ENCODE assay signal across 9 cellular contexts in genomic region chr12:6632026-6632978, GRCh38. TPM values are rescaled to one million over a fixed set of nuclear protein-coding genes. Genes with fewer than 3 reads are reported as not detected.
DNase-seq lines count a peak whose midpoint lies in the region; ATAC-seq lines count a peak whose summit lies in the region.
"Had no signal": no experiment of that assay in that cellular context is flagged by ENCODE, and none has a peak within 500 bp of the region (broad histone marks: within the 10 kb centered on the region; RNA-seq: fewer than 3 reads in every experiment).

No MANE protein-coding gene starts in this region.

- peaks cover 62% of the 10 kb centered on the region for H3K4me1 Mint-ChIP-seq in activated naive CD4-positive, alpha-beta T cell treated with anti-CD3 and anti-CD28 coated beads for 36 hours (ENCODE audit: low read depth)
- peaks cover 53% of the 10 kb centered on the region for H3K4me1 Mint-ChIP-seq in memory B cell

- intact Hi-C loops in activated naive CD4-positive, alpha-beta T cell treated with anti-CD3 and anti-CD28 coated beads for 36 hours (cut with micrococcal nuclease), result no loop called here

- H3K4me3 Mint-ChIP-seq in activated naive CD4-positive, alpha-beta T cell treated with anti-CD3 and anti-CD28 coated beads for 36 hours, result peak overlapping the region; percentile 74
- peak overlapping the region; percentile 92 for H3K4me3 Mint-ChIP-seq in memory B cell

- peak; percentile 48 for DNase-seq in NCI-H82 (lab: John Stamatoyannopoulos, UW)
- DNase-seq in NCI-H82 treated with DMSO at 0.1 percent for 48 hours (lab: John Stamatoyannopoulos, UW; ENCODE audit: unreplicated experiment), result no peak
- peak; percentile 23 to 50 for DNase-seq in NOMO-1 (lab: John Stamatoyannopoulos, UW; ENCODE audit: unreplicated experiment in 2 of 2)
- peak; percentile 77 for DNase-seq in activated naive CD4-positive, alpha-beta T cell treated with anti-CD3 and anti-CD28 coated beads for 36 hours
- DNase-seq in memory B cell (ENCODE audit: low spot score in 2 of 2), result peak in 1 of 2 donors; percentile 57
- DNase-seq in NCI-H1930 (lab: John Stamatoyannopoulos, UW), result no peak

- CTCF ChIA-PET in activated naive CD4-positive, alpha-beta T cell treated with anti-CD3 and anti-CD28 coated beads for 36 hours (lab: Charles Lee), result interaction anchor here (0.6 to 4.8 kb wide), 10 partner anchors 10 to 294 kb away, joined by 3 to 28 read pairs (median 4); no protein-coding TSS in a partner anchor

- ATAC-seq in HG02610 (IDR thresholded peaks at IDR 0.05; ENCODE audit: unreplicated experiment) (peak; percentile 66), memory B cell (ENCODE audit: low read depth) (peak; percentile 70), GM18519 (IDR thresholded peaks at IDR 0.05; ENCODE audit: low FRiP score, unreplicated experiment) (no peak)

- no peaks in the 10 kb centered on the region for H3K9me3 Mint-ChIP-seq in activated naive CD4-positive, alpha-beta T cell treated with anti-CD3 and anti-CD28 coated beads for 36 hours
- no peaks in the 10 kb centered on the region for H3K9me3 Mint-ChIP-seq in memory B cell

- no peaks in the 10 kb centered on the region for H3K36me3 Mint-ChIP-seq in activated naive CD4-positive, alpha-beta T cell treated with anti-CD3 and anti-CD28 coated beads for 36 hours (ENCODE audit: low read depth)
- H3K36me3 Mint-ChIP-seq in memory B cell, result peaks cover 4% of the 10 kb centered on the region

- H3K27ac Mint-ChIP-seq in activated naive CD4-positive, alpha-beta T cell treated with anti-CD3 and anti-CD28 coated beads for 36 hours, result peak overlapping the region; percentile 97
- H3K27ac Mint-ChIP-seq in memory B cell, result peak overlapping the region; percentile 91

- no peaks in the 10 kb centered on the region for H3K27me3 Mint-ChIP-seq in activated naive CD4-positive, alpha-beta T cell treated with anti-CD3 and anti-CD28 coated beads for 36 hours (ENCODE audit: low read depth)
- H3K27me3 Mint-ChIP-seq in memory B cell, result no peaks in the 10 kb centered on the region

RNA-seq across cellular contexts. Expression of gene LPAR5, which starts 3.5 kb away (rescaled TPM):
- 1 to 10 TPM; 1.7 to 2.2 TPM for total RNA-seq in activated naive CD4-positive, alpha-beta T cell treated with anti-CD3 and anti-CD28 coated beads for 36 hours
- total RNA-seq: lung microvascular endothelial cell had no signal

RNA-seq across cellular contexts. Expression of gene ACRBP, which starts 14.9 kb away (rescaled TPM):
- total RNA-seq in activated naive CD4-positive, alpha-beta T cell treated with anti-CD3 and anti-CD28 coated beads for 36 hours, result 1 to 10 TPM; 2.3 to 2.4 TPM

RNA-seq across cellular contexts. Expression of gene CHD4, which starts 25.1 kb away (rescaled TPM):
- 100 to 1,000 TPM; 232 to 245 TPM for total RNA-seq in activated naive CD4-positive, alpha-beta T cell treated with anti-CD3 and anti-CD28 coated beads for 36 hours

RNA-seq across cellular contexts. Expression of gene ING4, which starts 30.6 kb away (rescaled TPM):
- 10 to 100 TPM; 17.3 to 17.8 TPM for total RNA-seq in activated naive CD4-positive, alpha-beta T cell treated with anti-CD3 and anti-CD28 coated beads for 36 hours

RNA-seq across cellular contexts. Expression of gene ZNF384, which starts 56.9 kb away (rescaled TPM):
- total RNA-seq in activated naive CD4-positive, alpha-beta T cell treated with anti-CD3 and anti-CD28 coated beads for 36 hours, result 10 to 100 TPM; 52.6 to 56.6 TPM

Comparison
In these comparisons a context has a peak if more than half of its experiments do, and no peak if none do; other contexts are left out.
1. DNase-seq: peak in NCI-H82 (single experiment), NOMO-1 (2 of 2) and activated naive CD4-positive, alpha-beta T cell treated with anti-CD3 and anti-CD28 coated beads for 36 hours (single experiment); none in NCI-H82 treated with DMSO at 0.1 percent for 48 hours (single experiment) and NCI-H1930 (0 of 2).